18 cellular contexts compared by ENCODE assay signal in the genomic region with DNA sequence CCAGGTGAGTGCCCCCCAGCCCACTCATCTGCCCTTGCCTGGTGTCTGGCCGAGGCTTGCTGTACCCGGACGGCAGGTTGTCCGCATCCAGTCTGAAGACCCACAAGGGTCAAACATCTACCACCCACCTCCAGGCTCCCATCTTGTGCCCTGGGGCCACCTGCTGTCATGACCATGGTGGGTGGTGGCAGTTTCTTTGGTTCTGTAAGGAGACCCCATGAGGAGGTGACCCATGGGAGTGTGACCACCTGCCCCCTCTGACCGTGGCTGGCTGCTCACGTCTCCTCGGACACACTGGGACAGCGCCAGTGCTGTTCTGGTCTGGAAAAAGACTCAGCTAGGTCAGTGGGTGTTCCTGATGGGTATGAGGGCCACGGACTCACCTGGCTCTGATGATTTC.
DNase-seq lines count a peak whose midpoint lies in the region; ATAC-seq, FAIRE-seq and TF ChIP-seq lines count a peak whose summit lies in the region.
"Had no signal": no experiment of that assay in that cellular context is flagged by ENCODE, and none has a peak within 500 bp of the region (broad histone marks: within the 10 kb centered on the region; RNA-seq: fewer than 3 reads in every experiment).

No MANE protein-coding gene starts in this region.

- CTCF ChIA-PET in OCI-LY7 (lab: Charles Lee; ENCODE audit: unreplicated experiment) = no interaction called here

- H4K20me1 ChIP-seq in neural cell (ENCODE audit: insufficient read depth) (no peaks in the 10 kb centered on the region), OCI-LY7 (ENCODE audit: insufficient read depth, low read length) (no peaks in the 10 kb centered on the region)

- TF ChIP-seq EP300 in neural cell (conservative IDR thresholded peaks at IDR 0.05; ENCODE audit: poor library complexity, severe bottlenecking) = no peak

- intact Hi-C loops in posterior vena cava (cut with DNase I) (no loop called here), OCI-LY7 (cut with micrococcal nuclease; ENCODE audit: unreplicated experiment) (no loop called here)

- H3K79me2 ChIP-seq in neural cell (replicated peaks; ENCODE audit: insufficient read depth, low read length) = peaks cover 23% of the 10 kb centered on the region
- no peaks in the 10 kb centered on the region for H3K79me2 ChIP-seq in OCI-LY7 (ENCODE audit: insufficient read depth, low read depth, low read length)

- H3K27me3 ChIP-seq in Peyer's patch (no peaks in the 10 kb centered on the region), bronchial epithelial cell (ENCODE audit: control insufficient read depth, insufficient read depth, low read length) (peaks cover 2% of the 10 kb centered on the region), neural cell (ENCODE audit: insufficient read depth, low read depth, low read length) (no peaks in the 10 kb centered on the region)

- H2AFZ ChIP-seq in neural cell (ENCODE audit: low read depth, low read length) (no peak overlapping the region), OCI-LY7 (ENCODE audit: low read length) (no peak overlapping the region)
- H2AFZ ChIP-seq: GM23338 had no signal

- DNase-seq in Peyer's patch = peak in 2 of 3 donors; percentile 33 to 34
- no peak for DNase-seq in bronchial epithelial cell (ENCODE audit: low read depth)
- peak; percentile 62 for DNase-seq in posterior vena cava (ENCODE audit: low spot score)
- DNase-seq in OCI-LY7 (ENCODE audit: low spot score) = no peak
- DNase-seq: C1 segment of cervical spinal cord; Calu3; CD4-positive, alpha-beta memory T cell; DMS53; DMS79 treated with DMSO at 0.1 percent for 48 hours; GF-D8; H9 had no signal

- H3K4me1 ChIP-seq in Peyer's patch (no peaks in the 10 kb centered on the region), OCI-LY7 (ENCODE audit: insufficient read depth, low read length, poor library complexity, severe bottlenecking) (no peaks in the 10 kb centered on the region)

- TF ChIP-seq CTCF in Peyer's patch (IDR thresholded peaks at IDR 0.05) = no peak
- no peak for TF ChIP-seq CTCF in bronchial epithelial cell (IDR thresholded peaks at IDR 0.05; ENCODE audit: insufficient read depth, low read length, severe bottlenecking)
- TF ChIP-seq CTCF in neural cell (IDR thresholded peaks at IDR 0.05; ENCODE audit: poor library complexity, severe bottlenecking) = no peak
- TF ChIP-seq CTCF in OCI-LY7 (conservative IDR thresholded peaks at IDR 0.05; ENCODE audit: low read length) = no peak

- no TSS peak for BruUV-seq in OCI-LY7 (replicated peaks; lab: Mats Ljungman, UMichigan)

- no peak overlapping the region for H3K4me2 ChIP-seq in neural cell (ENCODE audit: low read length)
- no peak overlapping the region for H3K4me2 ChIP-seq in OCI-LY7 (ENCODE audit: low read length)
- H3K4me2 ChIP-seq: GM23338 had no signal

- peak overlapping the region; percentile 29 for H3K9ac ChIP-seq in neural cell (ENCODE audit: low read length)

- POLR2A ChIA-PET in OCI-LY7 (lab: Charles Lee) = no interaction called here

- ATAC-seq in HG02870 (IDR thresholded peaks at IDR 0.05; ENCODE audit: unreplicated experiment) = no peak
- no peak for ATAC-seq in HG03521 (IDR thresholded peaks at IDR 0.05; ENCODE audit: unreplicated experiment)
- ATAC-seq: GM23338, HCT116 had no signal

- H3K4me3 ChIP-seq in Peyer's patch = no peak overlapping the region
- no peak overlapping the region for H3K4me3 ChIP-seq in bronchial epithelial cell (ENCODE audit: low read depth, low read length)
- peak overlapping the region; percentile 55 for H3K4me3 ChIP-seq in neural cell (ENCODE audit: low read length)
- H3K4me3 ChIP-seq in OCI-LY7 (ENCODE audit: low read depth, low read length, poor library complexity, severe bottlenecking) = no peak overlapping the region
- H3K4me3 ChIP-seq: GM23338 had no signal

- no peaks in the 10 kb centered on the region for H3K9me2 ChIP-seq in neural cell (ENCODE audit: insufficient read depth, low read length)
- no peaks in the 10 kb centered on the region for H3K9me2 ChIP-seq in OCI-LY7 (ENCODE audit: insufficient read depth, low read length)

- H3F3A ChIP-seq in neural cell (ENCODE audit: insufficient read depth, low read length, poor library complexity, severe bottlenecking) = peaks cover 8% of the 10 kb centered on the region

- H3K27ac ChIP-seq in Peyer's patch = no peak overlapping the region
- H3K27ac ChIP-seq in neural cell (ENCODE audit: low read length) = peak overlapping the region; percentile 71
- H3K27ac ChIP-seq in OCI-LY7 (ENCODE audit: low read depth, low read length, poor library complexity, severe bottlenecking) = no peak overlapping the region

- no peak for TF ChIP-seq POLR2A in Peyer's patch (IDR thresholded peaks at IDR 0.05)

- H3K36me3 ChIP-seq in Peyer's patch (no peaks in the 10 kb centered on the region), bronchial epithelial cell (ENCODE audit: control insufficient read depth, insufficient read depth, low read length) (no peaks in the 10 kb centered on the region), neural cell (ENCODE audit: insufficient read depth, low read length) (no peaks in the 10 kb centered on the region), OCI-LY7 (ENCODE audit: insufficient read depth, low read length) (no peaks in the 10 kb centered on the region)

- peak; percentile 40 for FAIRE-seq in bronchial epithelial cell (lab: Jason Lieb, UNC)
- FAIRE-seq: GM12891, GM18507 had no signal

- no peak for TF ChIP-seq RAD21 in neural cell (conservative IDR thresholded peaks at IDR 0.05)

- H3K9me3 ChIP-seq in Peyer's patch = no peaks in the 10 kb centered on the region
- no peaks in the 10 kb centered on the region for H3K9me3 ChIP-seq in neural cell (ENCODE audit: low read length)
- no peaks in the 10 kb centered on the region for H3K9me3 ChIP-seq in OCI-LY7 (ENCODE audit: low read length)

TF ChIP-seq in neural cell, 6 proteins besides CTCF, POLR2A, EP300 and RAD21:
- TF ChIP-seq TAF1 (IDR thresholded peaks at IDR 0.05; ENCODE audit: low read depth) = no peak
- no peak for TF ChIP-seq EZH2 (IDR thresholded peaks at IDR 0.05; ENCODE audit: borderline replicate concordance, insufficient read depth, low read length, poor library complexity, severe bottlenecking)
- no peak for TF ChIP-seq POLR2AphosphoS5 (IDR thresholded peaks at IDR 0.05)
- no peak for TF ChIP-seq SMC3 (conservative IDR thresholded peaks at IDR 0.05; ENCODE audit: poor library complexity)
- no peak for TF ChIP-seq MXI1 (conservative IDR thresholded peaks at IDR 0.05; ENCODE audit: poor library complexity, severe bottlenecking)
- TF ChIP-seq, protein P1, sequence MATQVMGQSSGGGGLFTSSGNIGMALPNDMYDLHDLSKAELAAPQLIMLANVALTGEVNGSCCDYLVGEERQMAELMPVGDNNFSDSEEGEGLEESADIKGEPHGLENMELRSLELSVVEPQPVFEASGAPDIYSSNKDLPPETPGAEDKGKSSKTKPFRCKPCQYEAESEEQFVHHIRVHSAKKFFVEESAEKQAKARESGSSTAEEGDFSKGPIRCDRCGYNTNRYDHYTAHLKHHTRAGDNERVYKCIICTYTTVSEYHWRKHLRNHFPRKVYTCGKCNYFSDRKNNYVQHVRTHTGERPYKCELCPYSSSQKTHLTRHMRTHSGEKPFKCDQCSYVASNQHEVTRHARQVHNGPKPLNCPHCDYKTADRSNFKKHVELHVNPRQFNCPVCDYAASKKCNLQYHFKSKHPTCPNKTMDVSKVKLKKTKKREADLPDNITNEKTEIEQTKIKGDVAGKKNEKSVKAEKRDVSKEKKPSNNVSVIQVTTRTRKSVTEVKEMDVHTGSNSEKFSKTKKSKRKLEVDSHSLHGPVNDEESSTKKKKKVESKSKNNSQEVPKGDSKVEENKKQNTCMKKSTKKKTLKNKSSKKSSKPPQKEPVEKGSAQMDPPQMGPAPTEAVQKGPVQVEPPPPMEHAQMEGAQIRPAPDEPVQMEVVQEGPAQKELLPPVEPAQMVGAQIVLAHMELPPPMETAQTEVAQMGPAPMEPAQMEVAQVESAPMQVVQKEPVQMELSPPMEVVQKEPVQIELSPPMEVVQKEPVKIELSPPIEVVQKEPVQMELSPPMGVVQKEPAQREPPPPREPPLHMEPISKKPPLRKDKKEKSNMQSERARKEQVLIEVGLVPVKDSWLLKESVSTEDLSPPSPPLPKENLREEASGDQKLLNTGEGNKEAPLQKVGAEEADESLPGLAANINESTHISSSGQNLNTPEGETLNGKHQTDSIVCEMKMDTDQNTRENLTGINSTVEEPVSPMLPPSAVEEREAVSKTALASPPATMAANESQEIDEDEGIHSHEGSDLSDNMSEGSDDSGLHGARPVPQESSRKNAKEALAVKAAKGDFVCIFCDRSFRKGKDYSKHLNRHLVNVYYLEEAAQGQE (IDR thresholded peaks at IDR 0.05; ENCODE audit: borderline replicate concordance) = no peak

Comparison
In these comparisons a context has a peak if more than half of its experiments do, and no peak if none do; other contexts are left out.
1. DNase-seq: peak in Peyer's patch (2 of 3) and posterior vena cava (single experiment); none in bronchial epithelial cell (single experiment) and OCI-LY7 (single experiment).